In the genomic region with DNA sequence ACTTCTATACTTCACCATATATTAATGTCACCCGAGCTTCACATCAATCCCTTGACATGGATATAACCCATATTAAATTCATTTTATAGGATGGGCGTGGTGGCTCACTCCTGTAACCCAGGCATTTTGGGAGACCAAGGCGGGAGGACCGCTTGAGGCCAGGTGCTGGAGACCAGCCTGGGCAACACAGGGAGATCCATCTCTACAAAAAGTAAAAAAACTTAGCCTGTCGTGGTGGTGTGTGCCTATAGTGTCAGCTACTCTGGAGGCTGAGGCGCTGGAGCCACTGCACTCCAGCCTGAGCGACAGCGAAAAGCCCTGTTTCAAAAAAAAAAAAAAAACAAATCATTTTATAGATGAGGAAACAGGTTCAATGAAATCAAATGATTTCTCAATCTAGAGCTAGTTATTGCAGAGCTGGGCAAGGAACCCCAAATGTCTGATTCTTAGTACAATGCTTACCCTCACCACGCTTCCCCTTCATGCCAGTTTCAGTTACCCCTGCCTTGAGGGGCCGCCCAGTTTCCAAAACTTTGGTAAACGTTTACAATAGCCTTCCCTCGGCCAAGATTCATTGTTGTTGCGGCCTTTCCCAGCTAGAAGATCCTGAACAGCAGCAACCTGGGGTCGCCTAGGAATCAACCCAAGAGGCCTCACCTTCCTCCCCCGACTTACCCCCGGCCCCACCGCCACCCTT, we compare ENCODE assay signal across 8 cellular contexts. TPM values are rescaled to one million over a fixed set of nuclear protein-coding genes. Genes with fewer than 3 reads are reported as not detected.
DNase-seq lines count a peak whose midpoint lies in the region; ATAC-seq and TF ChIP-seq lines count a peak whose summit lies in the region.

No MANE protein-coding gene starts in this region.

- H3K4me1 ChIP-seq in CD8-positive, alpha-beta memory T cell (ENCODE audit: insufficient read depth, low read length): peaks cover 26% of the 10 kb centered on the region
- H3K4me1 ChIP-seq in effector memory CD4-positive, alpha-beta T cell (ENCODE audit: control insufficient read depth, insufficient read depth, low read length, poor library complexity, severe bottlenecking): peaks cover 14% of the 10 kb centered on the region
- H3K4me1 ChIP-seq in neural progenitor cell: peaks cover 12% of the 10 kb centered on the region

- H3K36me3 ChIP-seq in CD8-positive, alpha-beta memory T cell (ENCODE audit: insufficient read depth, low read length): peaks cover 15% of the 10 kb centered on the region
- H3K36me3 ChIP-seq in effector memory CD4-positive, alpha-beta T cell (ENCODE audit: control insufficient read depth, insufficient read depth, low read length): peaks cover 20% of the 10 kb centered on the region
- peaks cover 5% of the 10 kb centered on the region for H3K36me3 ChIP-seq in neural progenitor cell

- H2AFZ ChIP-seq in neural progenitor cell (replicated peaks): peak overlapping the region; percentile 99

- no peak for DNase-seq in CD8-positive, alpha-beta memory T cell
- no peak for DNase-seq in NB4 (ENCODE audit: low read depth)
- no peak for DNase-seq in effector memory CD4-positive, alpha-beta T cell
- DNase-seq in neural progenitor cell (ENCODE audit: low spot score): no peak
- no peak for DNase-seq in midbrain (lab: John Stamatoyannopoulos, UW)
- DNase-seq in NCI-H226: no peak

- H3K4me3 ChIP-seq in CD8-positive, alpha-beta memory T cell (ENCODE audit: low read length): peak overlapping the region; percentile 80
- H3K4me3 ChIP-seq in NB4 (ENCODE audit: low read depth, low read length) (peak overlapping the region; percentile 97), neural progenitor cell (peak overlapping the region; percentile 71)
- H3K4me3 ChIP-seq in effector memory CD4-positive, alpha-beta T cell (ENCODE audit: insufficient read depth, low read depth, low read length, poor library complexity, severe bottlenecking): peak overlapping the region; percentile 79

- peak overlapping the region; percentile 92 to 100 (median 98) for H3K27ac Mint-ChIP-seq in CD8-positive, alpha-beta memory T cell
- H3K27ac Mint-ChIP-seq in neural progenitor cell: peak overlapping the region; percentile 98

- H4K20me1 ChIP-seq in neural progenitor cell (ENCODE audit: low read depth): no peaks in the 10 kb centered on the region

- peaks cover 7 to 39% (median 8%) of the 10 kb centered on the region in 3 donors for H3K36me3 Mint-ChIP-seq in CD8-positive, alpha-beta memory T cell
- peaks cover 19% of the 10 kb centered on the region for H3K36me3 Mint-ChIP-seq in neural progenitor cell

- peaks cover 32 to 43% (median 41%) of the 10 kb centered on the region in 3 donors for H3K4me1 Mint-ChIP-seq in CD8-positive, alpha-beta memory T cell
- H3K4me1 Mint-ChIP-seq in neural progenitor cell: peaks cover 18% of the 10 kb centered on the region

- CTCF ChIA-PET in CD8-positive, alpha-beta memory T cell (lab: Charles Lee): interaction anchor here (1.0 to 2.3 kb wide), 5 partner anchors 10 to 39 kb away, joined by 3 to 9 read pairs (median 4); no protein-coding TSS in a partner anchor

- H3K4me2 ChIP-seq in neural progenitor cell: peak overlapping the region; percentile 77

- ATAC-seq in GM21526 (IDR thresholded peaks at IDR 0.05; ENCODE audit: low FRiP score, unreplicated experiment): no peak
- no peak for ATAC-seq in GM19467 (IDR thresholded peaks at IDR 0.05; ENCODE audit: unreplicated experiment)

- TF ChIP-seq CTCF in NB4 (IDR thresholded peaks at IDR 0.05; ENCODE audit: low read depth, low read length) (no peak), neural progenitor cell (IDR thresholded peaks at IDR 0.05) (no peak)

- H3K79me2 ChIP-seq in neural progenitor cell (ENCODE audit: low read depth): peaks cover 43% of the 10 kb centered on the region

- peak overlapping the region; percentile 82 for H3K9ac ChIP-seq in neural progenitor cell

- peaks cover 0 to 1% of the 10 kb centered on the region in 2 donors for H3K27me3 Mint-ChIP-seq in CD8-positive, alpha-beta memory T cell
- H3K27me3 Mint-ChIP-seq in neural progenitor cell (ENCODE audit: insufficient read depth, low read depth): no peaks in the 10 kb centered on the region

- H3K4me3 Mint-ChIP-seq in CD8-positive, alpha-beta memory T cell: peak overlapping the region; percentile 83 to 98 (median 89)
- H3K4me3 Mint-ChIP-seq in neural progenitor cell: peak overlapping the region; percentile 92

- no peaks in the 10 kb centered on the region for H3K9me3 ChIP-seq in CD8-positive, alpha-beta memory T cell (ENCODE audit: low read length)
- H3K9me3 ChIP-seq in effector memory CD4-positive, alpha-beta T cell (ENCODE audit: control insufficient read depth, low read length): no peaks in the 10 kb centered on the region
- H3K9me3 ChIP-seq in neural progenitor cell (ENCODE audit: low read depth): no peaks in the 10 kb centered on the region

- no peak for TF ChIP-seq POLR2A in NB4 (IDR thresholded peaks at IDR 0.05; ENCODE audit: extremely low read depth, insufficient read length)

- peak overlapping the region; percentile 90 for H3K27ac ChIP-seq in CD8-positive, alpha-beta memory T cell (ENCODE audit: low read depth, low read length)
- peak overlapping the region; percentile 87 for H3K27ac ChIP-seq in effector memory CD4-positive, alpha-beta T cell (ENCODE audit: insufficient read depth, low read length, poor library complexity, severe bottlenecking)
- H3K27ac ChIP-seq in neural progenitor cell: no peak overlapping the region

- H3K27me3 ChIP-seq in CD8-positive, alpha-beta memory T cell (ENCODE audit: insufficient read depth, low read length, poor library complexity, severe bottlenecking): no peaks in the 10 kb centered on the region
- no peaks in the 10 kb centered on the region for H3K27me3 ChIP-seq in effector memory CD4-positive, alpha-beta T cell (replicated peaks; ENCODE audit: control insufficient read depth, insufficient read depth, low read length, poor library complexity, severe bottlenecking)
- no peaks in the 10 kb centered on the region for H3K27me3 ChIP-seq in neural progenitor cell

- peaks cover 17% of the 10 kb centered on the region for H3F3A ChIP-seq in neural progenitor cell (ENCODE audit: low read depth)

- POLR2A ChIA-PET in CD8-positive, alpha-beta memory T cell (lab: Charles Lee): interaction anchor here (0.6 to 1.4 kb wide), 7 partner anchors 17 to 268 kb away, joined by 3 to 5 read pairs (median 3); partner anchors contain the start of genes OXA1L and PRMT5

- H3K9me3 Mint-ChIP-seq in CD8-positive, alpha-beta memory T cell: no peaks in the 10 kb centered on the region
- H3K9me3 Mint-ChIP-seq in neural progenitor cell: no peaks in the 10 kb centered on the region

RNA-seq across cellular contexts. Expression of gene PSMB5, which starts 0.8 kb away (rescaled TPM):
- total RNA-seq in CD8-positive, alpha-beta memory T cell: 100 to 1,000 TPM; 186 to 198 TPM
- polyA plus RNA-seq in CD8-positive, alpha-beta memory T cell: 37.1 TPM
- 154 and 223 TPM in 2 replicates for total RNA-seq in neural progenitor cell (ENCODE audit: low replicate concordance)

RNA-seq across cellular contexts. Expression of gene PSMB11, which starts 8.1 kb away (rescaled TPM):
- not detected for total RNA-seq in CD8-positive, alpha-beta memory T cell
- not detected for polyA plus RNA-seq in CD8-positive, alpha-beta memory T cell
- not detected in 2 replicates for total RNA-seq in neural progenitor cell (ENCODE audit: low replicate concordance)

RNA-seq across cellular contexts. Expression of gene CDH24, which starts 23.4 kb away (rescaled TPM):
- total RNA-seq in CD8-positive, alpha-beta memory T cell: under 1 TPM; 0.82 to 0.88 TPM
- polyA plus RNA-seq in CD8-positive, alpha-beta memory T cell: 0.36 TPM
- 15.0 and 35.9 TPM in 2 replicates for total RNA-seq in neural progenitor cell (ENCODE audit: low replicate concordance)

RNA-seq across cellular contexts. Expression of gene C14orf93, which starts 24.0 kb away (rescaled TPM):
- total RNA-seq in CD8-positive, alpha-beta memory T cell: 1 to 10 TPM; 7.5 to 8.3 TPM
- 5.8 TPM for polyA plus RNA-seq in CD8-positive, alpha-beta memory T cell
- total RNA-seq in neural progenitor cell (ENCODE audit: low replicate concordance): 8.2 and 11.0 TPM in 2 replicates

RNA-seq across cellular contexts. Expression of gene AJUBA, which starts 51.6 kb away (rescaled TPM):
- total RNA-seq in CD8-positive, alpha-beta memory T cell: 1 to 10 TPM in 1 of 2 experiments, under 1 TPM in 1; 0.90 to 1.2 TPM
- 0.64 TPM for polyA plus RNA-seq in CD8-positive, alpha-beta memory T cell
- 99.6 and 147 TPM in 2 replicates for total RNA-seq in neural progenitor cell (ENCODE audit: low replicate concordance)
